In the genomic region with DNA sequence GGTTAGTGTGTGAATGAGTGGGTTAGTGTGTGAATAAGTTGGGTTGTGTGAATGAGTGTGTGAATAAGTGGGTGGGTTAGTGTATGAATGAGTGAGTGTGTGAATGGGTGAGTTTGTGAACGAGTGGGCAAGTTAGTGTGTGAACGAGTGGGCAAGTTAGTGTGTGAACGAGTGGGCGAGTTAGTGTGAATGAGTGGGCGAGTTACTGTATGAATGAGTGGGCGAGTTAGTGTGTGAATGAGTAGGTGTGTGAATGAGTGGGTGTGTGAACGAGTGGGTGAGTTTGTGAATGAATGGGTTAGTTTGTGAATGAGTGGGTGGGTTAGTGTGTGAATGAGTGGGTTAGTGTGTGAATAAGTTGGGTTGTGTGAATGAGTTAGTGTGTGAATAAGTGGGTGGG, we compare ENCODE assay signal across 18 cellular contexts. TPM values are rescaled to one million over a fixed set of nuclear protein-coding genes. Genes with fewer than 3 reads are reported as not detected.
A peak's percentile ranks its signal among the peaks of the same experiment; 100 is the strongest.
DNase-seq lines count a peak whose midpoint lies in the region; ATAC-seq, FAIRE-seq and TF ChIP-seq lines count a peak whose summit lies in the region.
"Had no signal": no experiment of that assay in that cellular context is flagged by ENCODE, and none has a peak within 500 bp of the region (broad histone marks: within the 10 kb centered on the region; RNA-seq: fewer than 3 reads in every experiment).

No MANE protein-coding gene starts in this region.

- H3K36me3 ChIP-seq in HEK293 (ENCODE audit: control insufficient read depth in 2 of 2, insufficient read depth in 1 of 2, low read length in 2 of 2) (peaks cover 0 to 3% of the 10 kb centered on the region in 2 experiments; a peak in 1 of 3 replicates), K562 (ENCODE audit: control insufficient read depth, insufficient read depth, low read length) (no peaks in the 10 kb centered on the region)

- in situ Hi-C loops in K562 (cut with MboI): no loop called here

- ATAC-seq in K562 (no peak), GM21447 (IDR thresholded peaks at IDR 0.05; ENCODE audit: unreplicated experiment) (no peak), HG02571 (IDR thresholded peaks at IDR 0.05; ENCODE audit: unreplicated experiment) (no peak)
- ATAC-seq: CD8-positive, alpha-beta T cell had no signal

- no peak overlapping the region for H3K4me3 Mint-ChIP-seq in activated T-cell treated with anti-CD3 and anti-CD28 coated beads, Interleukin-2, amount 50 U/mL, for 24 hours
- H3K4me3 Mint-ChIP-seq: B cell; CD8-positive, alpha-beta T cell; H9 had no signal

- TF ChIP-seq POLR2A in K562 (conservative IDR thresholded peaks at IDR 0.05): no peak

- H3K9ac ChIP-seq in K562 (ENCODE audit: insufficient read depth in 1 of 2, low read depth in 2 of 2, low read length in 2 of 2): no peak overlapping the region
- H3K9ac ChIP-seq: BLaER1 treated with 17β-estradiol and CSF1 and Interleukin-3, amounts not matched to agents 10 nM and 100 nM had no signal

- no peaks in the 10 kb centered on the region for H3K27me3 Mint-ChIP-seq in activated T-cell treated with anti-CD3 and anti-CD28 coated beads, Interleukin-2, amount 50 U/mL, for 24 hours
- H3K27me3 Mint-ChIP-seq: B cell had no signal

- WGBS in K562 (ENCODE audit: insufficient coverage, low coverage, missing lambda C conversion rate): 0% methylated on average over 7 of the region's 7 CpGs

- H3K27me3 ChIP-seq in K562 (ENCODE audit: control insufficient read depth in 2 of 2, insufficient read depth in 2 of 2, low read length in 2 of 2): peaks cover 0 to 9% of the 10 kb centered on the region in 2 experiments; a peak in 2 of 5 replicates
- H3K27me3 ChIP-seq: BLaER1 treated with 17β-estradiol and CSF1 and Interleukin-3, amounts not matched to agents 10 nM and 100 nM had no signal

- CTCF ChIA-PET in HEK293 (lab: Yijun Ruan, JAX): no interaction called here
- CTCF ChIA-PET in K562 (lab: Yijun Ruan, JAX; ENCODE audit: low intra/inter-chr PET ratio): no interaction called here

- POLR2A ChIA-PET in HEK293 (lab: Yijun Ruan, JAX): no interaction called here
- POLR2A ChIA-PET in K562 (lab: Yijun Ruan, JAX): no interaction called here

- intact Hi-C loops in K562 (cut with micrococcal nuclease): no loop called here

- no peak overlapping the region for H3K27ac ChIP-seq in HEK293 (ENCODE audit: extremely low read depth, low read depth, low read length)
- H3K27ac ChIP-seq in K562 (ENCODE audit: extremely low read depth, low read depth, low read length): no peak overlapping the region
- H3K27ac ChIP-seq: BLaER1 treated with 17β-estradiol and CSF1 and Interleukin-3, amounts not matched to agents 10 nM and 100 nM; HL-60 had no signal

- no peak for DNase-seq in activated T-cell treated with anti-CD3 and anti-CD28 coated beads, Interleukin-2, amount 50 U/mL, for 24 hours
- no peak for DNase-seq in activated T-cell treated with anti-CD3 and anti-CD28 coated beads for 4 hours
- DNase-seq in K562 (ENCODE audit: extremely low read depth in 1 of 4, low spot score in 3 of 4): no peak
- DNase-seq in urothelium cell line (ENCODE audit: low spot score): no peak
- DNase-seq: 8988T; Calu3; CD8-positive, alpha-beta T cell; DMS79 treated with DMSO at 0.1 percent for 48 hours; GF-D8; H9 had no signal

- TF ChIP-seq CTCF in HEK293 (tag by site-specific recombination; IDR thresholded peaks at IDR 0.05) (no peak), K562 (IDR thresholded peaks at IDR 0.05 in 2 of 3, conservative IDR thresholded peaks at IDR 0.05 in 1 of 3; ENCODE audit: insufficient read depth in 2 of 3, low read depth in 1 of 3, low read length in 3 of 3) (no peak)

- H3K4me1 ChIP-seq in HEK293 (ENCODE audit: control insufficient read depth, insufficient read depth, low read length): no peaks in the 10 kb centered on the region
- H3K4me1 ChIP-seq in K562 (replicated peaks in 1 of 2; ENCODE audit: control insufficient read depth in 2 of 2, insufficient read depth in 2 of 2, low read length in 2 of 2): peaks cover 0 to 2% of the 10 kb centered on the region in 2 experiments; a peak in 1 of 5 replicates

- FAIRE-seq in K562 (lab: Jason Lieb, UNC) (no peak), urothelium cell line (lab: Jason Lieb, UNC) (peak; percentile 40)
- FAIRE-seq: H1 had no signal

- no peaks in the 10 kb centered on the region for H3K9me1 ChIP-seq in K562 (ENCODE audit: control insufficient read depth, insufficient read depth, low read length)

- TF ChIP-seq RAD21 in K562 (CRISPR knock-in tag; conservative IDR thresholded peaks at IDR 0.05 in 1 of 2, IDR thresholded peaks at IDR 0.05 in 1 of 2): no peak

- no TSS peak for BruUV-seq in K562 (replicated peaks; lab: Mats Ljungman, UMichigan)

- no peak overlapping the region for H3K4me2 ChIP-seq in K562 (ENCODE audit: insufficient read depth, low read length)
- H3K4me2 ChIP-seq: BLaER1 treated with 17β-estradiol and CSF1 and Interleukin-3, amounts not matched to agents 10 nM and 100 nM had no signal

- H3K27ac Mint-ChIP-seq in activated T-cell treated with anti-CD3 and anti-CD28 coated beads, Interleukin-2, amount 50 U/mL, for 24 hours: peak overlapping the region; percentile 28
- H3K27ac Mint-ChIP-seq: B cell, H9 had no signal

- no peak for TF ChIP-seq EP300 in K562 (IDR thresholded peaks at IDR 0.05; ENCODE audit: low read length)

- H4K20me1 ChIP-seq in K562 (replicated peaks; ENCODE audit: control insufficient read depth, insufficient read depth, low read length): no peaks in the 10 kb centered on the region
- H4K20me1 ChIP-seq: BLaER1 treated with 17β-estradiol and CSF1 and Interleukin-3, amounts not matched to agents 10 nM and 100 nM had no signal

- no peak overlapping the region for H2AFZ ChIP-seq in K562 (ENCODE audit: low read depth, low read length)

- H3K4me3 ChIP-seq in HEK293 (ENCODE audit: low read depth, low read length) (no peak overlapping the region), K562 (no peak overlapping the region)
- H3K4me3 ChIP-seq: BLaER1 treated with 17β-estradiol and CSF1 and Interleukin-3, amounts not matched to agents 10 nM and 100 nM had no signal

- peaks cover 71% of the 10 kb centered on the region for H3K9me3 Mint-ChIP-seq in activated T-cell treated with anti-CD3 and anti-CD28 coated beads, Interleukin-2, amount 50 U/mL, for 24 hours
- H3K9me3 Mint-ChIP-seq: CD8-positive, alpha-beta T cell had no signal

- no peaks in the 10 kb centered on the region for H3K36me3 Mint-ChIP-seq in activated T-cell treated with anti-CD3 and anti-CD28 coated beads, Interleukin-2, amount 50 U/mL, for 24 hours (ENCODE audit: low read depth)
- H3K36me3 Mint-ChIP-seq: CD8-positive, alpha-beta T cell had no signal

- H3K4me1 Mint-ChIP-seq in activated T-cell treated with anti-CD3 and anti-CD28 coated beads, Interleukin-2, amount 50 U/mL, for 24 hours (ENCODE audit: low read depth): peaks cover 13% of the 10 kb centered on the region
- H3K4me1 Mint-ChIP-seq: B cell had no signal

- H3K79me2 ChIP-seq in K562 (ENCODE audit: control insufficient read depth, insufficient read depth, low read length): no peaks in the 10 kb centered on the region

- H3K9me3 ChIP-seq in HEK293 (ENCODE audit: control insufficient read depth, insufficient read depth, low read depth, low read length) (no peaks in the 10 kb centered on the region), K562 (replicated peaks; ENCODE audit: control insufficient read depth, insufficient read depth, low read depth, low read length) (peaks cover 3% of the 10 kb centered on the region)

TF ChIP-seq in HEK293, 187 proteins besides CTCF, POLR2A, EP300 and RAD21 (continues in another document):
- TF ChIP-seq ZNF23 (tag by site-specific recombination; IDR thresholded peaks at IDR 0.05; ENCODE audit: borderline replicate concordance) (no peak), ZNF548 (tag by site-specific recombination; IDR thresholded peaks at IDR 0.05) (no peak), ZNF433 (tag by site-specific recombination; IDR thresholded peaks at IDR 0.05; ENCODE audit: low read depth) (no peak), GLIS2 (tag by site-specific recombination; IDR thresholded peaks at IDR 0.05) (no peak)

TF ChIP-seq in K562, 482 proteins besides CTCF, POLR2A, EP300 and RAD21:
- TF ChIP-seq EGR1 (conservative IDR thresholded peaks at IDR 0.05) (peak; percentile 32; the same call in 1 of the 2 replicates), TFE3 (CRISPR knock-in tag; IDR thresholded peaks at IDR 0.05) (no peak)

RNA-seq across cellular contexts. Expression of gene NKD2, which starts 34.7 kb away (rescaled TPM):
- 0.55 and 2.0 TPM in 2 replicates for total RNA-seq in K562 (2011; cell fraction: chromatin; rRNA removed; ENCODE audit: low replicate concordance)
- total RNA-seq in K562 (2011; cell fraction: nucleolus; rRNA removed): 0.67 and 1.7 TPM in 2 replicates
- total RNA-seq in K562 (2011; cell fraction: nucleoplasm; rRNA removed): 0.37 TPM in 1 of 2 replicates, not detected in the other
- total RNA-seq in K562 (2014; rRNA removed): 0.12 and 0.64 TPM in 2 replicates
- not detected in 2 replicates for total RNA-seq in K562 (2014; rRNA removed; fragmentation: Illumina TruSeq; extraction: Trizol)
- total RNA-seq in K562 (2015; rRNA removed; fragmentation: Illumina TruSeq; extraction: Trizol): not detected in 2 replicates
- total RNA-seq in K562 (2021): 0.35 and 0.38 TPM in 2 replicates
- polyA plus RNA-seq in K562 (2011; rRNA removed): 0.20 and 0.65 TPM in 2 replicates
- polyA plus RNA-seq in K562 (2011; cell fraction: cytosol; rRNA removed): 0.29 TPM in 1 of 2 replicates, not detected in the other
- 3.0 and 5.0 TPM in 2 replicates for polyA plus RNA-seq in K562 (2011; cell fraction: nucleus; rRNA removed)
- polyA plus RNA-seq in K562 (2012): 0.16 and 0.98 TPM in 2 replicates
- not detected in 2 replicates for polyA plus RNA-seq in K562 (2014; fragmentation: Illumina TruSeq; extraction: Trizol)
- not detected for polyA plus RNA-seq in K562 (2014; fragmentation: Nextera tagmentation; extraction: Ambion mirVana)
- 0.09 TPM in 1 of 2 replicates, not detected in the other for polyA plus RNA-seq in K562 (2014; rRNA removed)
- polyA minus RNA-seq in K562 (2011; rRNA and poly(A)+ RNA removed): not detected in 2 replicates
- 1.3 TPM in 1 of 2 replicates, not detected in the other for polyA minus RNA-seq in K562 (2011; cell fraction: cytosol; rRNA and poly(A)+ RNA removed)
- 1.00 and 1.3 TPM in 2 replicates for polyA minus RNA-seq in K562 (2011; cell fraction: nucleus; rRNA and poly(A)+ RNA removed)
- total RNA-seq: HT1080 had no signal
